ENCODE assay signal across 8 cellular contexts in genomic region chr19:14556662-14557188, GRCh38. TPM values are rescaled to one million over a fixed set of nuclear protein-coding genes. Genes with fewer than 3 reads are reported as not detected.
DNase-seq lines count a peak whose midpoint lies in the region; ATAC-seq and TF ChIP-seq lines count a peak whose summit lies in the region.

No MANE protein-coding gene starts in this region.

- no peak overlapping the region for H2BK15ac ChIP-seq in neuronal stem cell (ENCODE audit: low read length)

- H3K23ac ChIP-seq in neuronal stem cell (ENCODE audit: low read depth, low read length, poor library complexity), result no peak overlapping the region

- DNase-seq in G401 (ENCODE audit: low spot score) (peak; percentile 87), RKO (ENCODE audit: low spot score) (peak; percentile 90), fibroblast of villous mesenchyme (ENCODE audit: low read depth) (peak; percentile 80), neuronal stem cell (ENCODE audit: low spot score) (peak; percentile 72)
- DNase-seq in activated effector memory CD4-positive, alpha-beta T cell treated with anti-CD3 and anti-CD28 coated beads, Interleukin-2, amount 50 U/mL, for 16 hours, result peak; percentile 90

- no peak overlapping the region for H3K27ac ChIP-seq in neuronal stem cell (replicated peaks; ENCODE audit: low read length)
- H3K27ac ChIP-seq in stomach smooth muscle (ENCODE audit: low read length), result no peak overlapping the region

- H4K8ac ChIP-seq in neuronal stem cell (ENCODE audit: low read depth, low read length), result no peak overlapping the region

- peaks cover 40% of the 10 kb centered on the region for H3K79me1 ChIP-seq in neuronal stem cell (ENCODE audit: low read depth, low read length)

- peak overlapping the region; percentile 33 for H3K9ac ChIP-seq in neuronal stem cell (ENCODE audit: low read depth, low read length, poor library complexity)
- H3K9ac ChIP-seq in stomach smooth muscle (ENCODE audit: low read length in 2 of 2), result peak overlapping the region in 1 of 2 donors; percentile 32

- TF ChIP-seq CTCF in fibroblast of villous mesenchyme (IDR thresholded peaks at IDR 0.05; ENCODE audit: insufficient read depth, low read depth, low read length), result peak; percentile 95

- peak overlapping the region; percentile 15 for H3K18ac ChIP-seq in neuronal stem cell (ENCODE audit: low read length)

- peaks cover 11% of the 10 kb centered on the region in 2 donors for H3K4me1 ChIP-seq in neuronal stem cell (ENCODE audit: control insufficient read depth in 2 of 2, insufficient read depth in 1 of 2, low read depth in 1 of 2, low read length in 2 of 2)
- peaks cover 14% of the 10 kb centered on the region for H3K4me1 ChIP-seq in stomach smooth muscle (ENCODE audit: control insufficient read depth, insufficient read depth, low read length)

- peak overlapping the region; percentile 58 for H2AFZ ChIP-seq in neuronal stem cell (ENCODE audit: low read length)

- H3K4me3 ChIP-seq in fibroblast of villous mesenchyme (ENCODE audit: low read depth, low read length), result no peak overlapping the region
- no peak overlapping the region for H3K4me3 ChIP-seq in neuronal stem cell (ENCODE audit: low read length in 2 of 2)
- peak overlapping the region; percentile 46 to 67 for H3K4me3 ChIP-seq in stomach smooth muscle (ENCODE audit: low read length in 2 of 2)

- no peak overlapping the region for H2BK120ac ChIP-seq in neuronal stem cell (ENCODE audit: low read depth, low read length)

- H3K9me3 ChIP-seq in neuronal stem cell (replicated peaks in 1 of 2; ENCODE audit: control insufficient read depth in 2 of 2, insufficient read depth in 1 of 2, low read depth in 1 of 2, low read length in 2 of 2) (no peaks in the 10 kb centered on the region), stomach smooth muscle (ENCODE audit: control insufficient read depth in 2 of 2, low read length in 2 of 2) (no peaks in the 10 kb centered on the region)

- ATAC-seq in HG03439 (IDR thresholded peaks at IDR 0.05; ENCODE audit: unreplicated experiment), result peak; percentile 60
- ATAC-seq in HG02840 (IDR thresholded peaks at IDR 0.05; ENCODE audit: low FRiP score, unreplicated experiment), result no peak

- peaks cover under 1 to 4% of the 10 kb centered on the region in 2 donors for H3K36me3 ChIP-seq in neuronal stem cell (replicated peaks in 1 of 2; ENCODE audit: control insufficient read depth in 2 of 2, insufficient read depth in 2 of 2, low read length in 2 of 2)
- H3K36me3 ChIP-seq in stomach smooth muscle (ENCODE audit: control insufficient read depth in 2 of 2, insufficient read depth in 2 of 2, low read length in 2 of 2), result no peaks in the 10 kb centered on the region

- no peak overlapping the region for H2BK12ac ChIP-seq in neuronal stem cell (ENCODE audit: low read length)

- peak overlapping the region; percentile 27 for H2BK5ac ChIP-seq in neuronal stem cell (ENCODE audit: low read length)

- in situ Hi-C loops in G401 (cut with HindIII; ENCODE audit: low sequenced_read_pairs), result no loop called here

- no peak overlapping the region for H4K91ac ChIP-seq in neuronal stem cell (ENCODE audit: low read depth, low read length, poor library complexity)

- no peak overlapping the region for H3K14ac ChIP-seq in neuronal stem cell (ENCODE audit: low read length)

- WGBS in neuronal stem cell (ENCODE audit: extremely low coverage in 2 of 2, insufficient read length in 2 of 2, insufficient replicate concordance in 1 of 2), 2 donors, result no CpG with 5 or more reads among the region's 18 CpGs

- peak overlapping the region; percentile 28 for H3K4me2 ChIP-seq in neuronal stem cell (ENCODE audit: insufficient read depth, low read length, poor library complexity, severe bottlenecking)

- H3K4ac ChIP-seq in neuronal stem cell (ENCODE audit: low read length), result no peak overlapping the region

- H3K27me3 ChIP-seq in neuronal stem cell (ENCODE audit: control insufficient read depth in 3 of 3, insufficient read depth in 3 of 3, low read depth in 1 of 3, low read length in 3 of 3), result no peaks in the 10 kb centered on the region
- H3K27me3 ChIP-seq in stomach smooth muscle (ENCODE audit: control insufficient read depth in 1 of 2, insufficient read depth in 2 of 2, low read length in 2 of 2), result no peaks in the 10 kb centered on the region

- H2AK5ac ChIP-seq in neuronal stem cell (ENCODE audit: low read depth, low read length), result no peak overlapping the region

RNA-seq across cellular contexts. Expression of gene NDUFB7, which starts 15.1 kb away (rescaled TPM):
- total RNA-seq in G401 (2014; rRNA removed; shearing (Covaris generic)), result 287 and 394 TPM in 2 replicates
- 216 and 357 TPM in 2 replicates for total RNA-seq in fibroblast of villous mesenchyme
- polyA plus RNA-seq in neuronal stem cell (2013, experiment 1 of 2), result 181 TPM
- 175 TPM for polyA plus RNA-seq in neuronal stem cell (2013, experiment 2 of 2)

RNA-seq across cellular contexts. Expression of gene CLEC17A, which starts 26.2 kb away (rescaled TPM):
- total RNA-seq in G401 (2014; rRNA removed; shearing (Covaris generic)), result not detected in 2 replicates
- total RNA-seq in fibroblast of villous mesenchyme, result not detected in 2 replicates
- not detected for polyA plus RNA-seq in neuronal stem cell (2013, experiment 1 of 2)
- polyA plus RNA-seq in neuronal stem cell (2013, experiment 2 of 2), result not detected

RNA-seq across cellular contexts. Expression of gene TECR, which starts 27.3 kb away (rescaled TPM):
- 166 and 226 TPM in 2 replicates for total RNA-seq in G401 (2014; rRNA removed; shearing (Covaris generic))
- total RNA-seq in fibroblast of villous mesenchyme, result 27.4 and 32.0 TPM in 2 replicates
- polyA plus RNA-seq in neuronal stem cell (2013, experiment 1 of 2), result 225 TPM
- 213 TPM for polyA plus RNA-seq in neuronal stem cell (2013, experiment 2 of 2)

RNA-seq across cellular contexts. Expression of gene DNAJB1, which starts 38.5 kb away (rescaled TPM):
- 95.1 and 117 TPM in 2 replicates for total RNA-seq in G401 (2014; rRNA removed; shearing (Covaris generic))
- total RNA-seq in fibroblast of villous mesenchyme, result 78.0 and 99.3 TPM in 2 replicates
- 49.6 TPM for polyA plus RNA-seq in neuronal stem cell (2013, experiment 1 of 2)
- 49.2 TPM for polyA plus RNA-seq in neuronal stem cell (2013, experiment 2 of 2)

Comparison
In these comparisons a context has a peak if more than half of its experiments do, and no peak if none do; other contexts are left out.
1. H3K4me3 ChIP-seq: peak in stomach smooth muscle (2 of 2); none in fibroblast of villous mesenchyme (single experiment) and neuronal stem cell (0 of 2).
2. Peak in every context shown above with its lines, with median percentiles within 50 percentile points of each other: DNase-seq.